33 cellular contexts compared by ENCODE assay signal in genomic region chr16:72551649-72552048, GRCh38.
"Had no signal": no experiment of that assay in that cellular context is flagged by ENCODE, and none has a peak within 500 bp of the region (broad histone marks: within the 10 kb centered on the region; RNA-seq: fewer than 3 reads in every experiment).

No MANE protein-coding gene starts in this region.

- H3K4me3 ChIP-seq: adrenal gland, ascending aorta, body of pancreas, breast epithelium, cardiac muscle cell had no signal

- DNase-seq: activated effector memory CD4-positive, alpha-beta T cell treated with anti-CD3 and anti-CD28 coated beads, Interleukin-2, amount 50 U/mL, for 16 hours; activated effector memory CD4-positive, alpha-beta T cell treated with Interleukin-2 at 50 U/mL for 16 hours; activated gamma-delta T cell; activated gamma-delta T cell treated with Interleukin-2 at 50 U/mL for 16 hours; activated naive CD4-positive, alpha-beta T cell; activated naive CD4-positive, alpha-beta T cell treated with anti-CD3 and anti-CD28 coated beads for 36 hours; activated naive CD4-positive, alpha-beta T cell treated with anti-CD3 and anti-CD28 coated beads, Interleukin-2, amount 10 ng/mL, durations not matched to agents 7 days and 5 days; activated naive CD4-positive, alpha-beta T cell treated with anti-CD3 and anti-CD28 coated beads, Interleukin-2, amount 50 U/mL, for 16 hours; activated naive CD4-positive, alpha-beta T cell treated with Interleukin-2 at 50 U/mL for 16 hours; activated naive CD8-positive, alpha-beta T cell treated with anti-CD3 and anti-CD28 coated beads for 36 hours; activated naive CD8-positive, alpha-beta T cell treated with anti-CD3 and anti-CD28 coated beads, Interleukin-2, amount 10 ng/mL, durations not matched to agents 7 days and 5 days; activated naive CD8-positive, alpha-beta T cell treated with anti-CD3 and anti-CD28 coated beads, Interleukin-2, amount 50 U/mL, for 24 hours; activated T-cell treated with anti-CD3 and anti-CD28 coated beads, Interleukin-2, amount 50 U/mL, for 24 hours; activated T-cell treated with anti-CD3 and anti-CD28 coated beads, Interleukin-2, amount 50 U/mL, for 4 hours; activated T-cell treated with anti-CD3 and anti-CD28 coated beads, Interleukin-2, amount 50 U/mL, for 48 hours; activated T-cell treated with anti-CD3 and anti-CD28 coated beads, Interleukin-2, amount 50 U/mL, for 72 hours; adrenal gland; amniotic stem cell; amygdala; anterior cingulate cortex; aorta; body of pancreas; brain microvascular endothelial cell; caudate nucleus; central memory CD4-positive, alpha-beta T cell; cerebellar nuclear complex had no signal

- H3K36me3 ChIP-seq: adrenal gland, ascending aorta, brain microvascular endothelial cell, breast epithelium, cardiac muscle cell had no signal

- H3K27me3 ChIP-seq: adrenal gland, ascending aorta, body of pancreas, brain microvascular endothelial cell, breast epithelium, cardiac muscle cell had no signal

- H3K9me3 ChIP-seq: adrenal gland, body of pancreas had no signal

- FAIRE-seq: astrocyte, bronchial epithelial cell had no signal

- H3K4me1 ChIP-seq: adrenal gland, ascending aorta, body of pancreas, breast epithelium had no signal

- H3K27ac ChIP-seq: adrenal gland, ascending aorta, body of pancreas, brain microvascular endothelial cell, breast epithelium, cardiac muscle cell had no signal

- ATAC-seq: activated naive CD4-positive, alpha-beta T cell treated with anti-CD3 and anti-CD28 coated beads, Interleukin-2, amount 50 U/mL, for 72 hours; activated naive CD8-positive, alpha-beta T cell treated with anti-CD3 and anti-CD28 coated beads, Interleukin-2, amount 50 U/mL, for 24 hours; activated T-cell treated with anti-CD3 and anti-CD28 coated beads, Interleukin-2, amount 50 U/mL, for 4 hours; activated T-cell treated with anti-CD3 and anti-CD28 coated beads, Interleukin-2, amount 50 U/mL, for 72 hours; activated T-helper 17 cell treated with anti-CD3 and anti-CD28 coated beads, Interleukin-2, amount 50 U/mL, for 72 hours; body of pancreas had no signal
